ENCODE assay signal across 8 cellular contexts in genomic region chr9:128340691-128341434, GRCh38. TPM values are rescaled to one million over a fixed set of nuclear protein-coding genes. Genes with fewer than 3 reads are reported as not detected.
DNase-seq lines count a peak whose midpoint lies in the region; ATAC-seq and TF ChIP-seq lines count a peak whose summit lies in the region.

No MANE protein-coding gene starts in this region.

- H4K20me1 ChIP-seq in MM.1S (ENCODE audit: insufficient read depth, low read length), result no peaks in the 10 kb centered on the region

- no peaks in the 10 kb centered on the region for H3K27me3 ChIP-seq in CD8-positive, alpha-beta memory T cell (ENCODE audit: insufficient read depth, low read length, poor library complexity, severe bottlenecking)
- H3K27me3 ChIP-seq in MM.1S (replicated peaks; ENCODE audit: insufficient read depth, low read length), result no peaks in the 10 kb centered on the region

- no peaks in the 10 kb centered on the region for H3K9me2 ChIP-seq in MM.1S (replicated peaks; ENCODE audit: insufficient read depth, low read length)

- H3K36me3 ChIP-seq in CD8-positive, alpha-beta memory T cell (ENCODE audit: insufficient read depth, low read length), result peaks cover 7% of the 10 kb centered on the region
- H3K36me3 ChIP-seq in MM.1S (replicated peaks; ENCODE audit: insufficient read depth, low read length), result no peaks in the 10 kb centered on the region
- peaks cover 32% of the 10 kb centered on the region for H3K36me3 ChIP-seq in mesodermal cell (ENCODE audit: control insufficient read depth, insufficient read depth, low read length)

- H3K36me3 Mint-ChIP-seq in CD8-positive, alpha-beta memory T cell, result peaks cover 0 to 30% (median 0%) of the 10 kb centered on the region in 3 donors

- peaks cover 6 to 13% (median 12%) of the 10 kb centered on the region in 3 donors for H3K4me1 Mint-ChIP-seq in CD8-positive, alpha-beta memory T cell

- H3K79me2 ChIP-seq in MM.1S (ENCODE audit: low read length), result peaks cover 5% of the 10 kb centered on the region; the same call in 1 of the 2 replicates

- no peaks in the 10 kb centered on the region for H3K27me3 Mint-ChIP-seq in CD8-positive, alpha-beta memory T cell

- peak overlapping the region; percentile 75 for H3K4me3 ChIP-seq in CD8-positive, alpha-beta memory T cell (ENCODE audit: low read length)
- H3K4me3 ChIP-seq in MM.1S (ENCODE audit: low read length) (peak overlapping the region; percentile 92), cardiac fibroblast (replicated peaks in 1 of 2; ENCODE audit: low read depth in 2 of 2, low read length in 2 of 2) (peak overlapping the region; percentile 80 to 84), mesodermal cell (ENCODE audit: extremely low read depth, insufficient read depth, low read length, poor library complexity, severe bottlenecking) (peak overlapping the region; percentile 72)

- peak; percentile 35 for ATAC-seq in GM21529 (IDR thresholded peaks at IDR 0.05; ENCODE audit: unreplicated experiment)

- CTCF ChIA-PET in CD8-positive, alpha-beta memory T cell (lab: Charles Lee), result interaction anchor here (0.6 to 2.0 kb wide), 18 partner anchors 9 to 477 kb away, joined by 3 to 15 read pairs (median 4); partner anchors contain the start of genes CIZ1, ENDOG and URM1

- H3K9ac ChIP-seq in MM.1S (ENCODE audit: low read length), result peak overlapping the region; percentile 68

- H3K4me3 Mint-ChIP-seq in CD8-positive, alpha-beta memory T cell, result peak overlapping the region; percentile 81 to 99 (median 92)

- H3K9me3 Mint-ChIP-seq in CD8-positive, alpha-beta memory T cell, result no peaks in the 10 kb centered on the region

- peak overlapping the region; percentile 66 for H2AFZ ChIP-seq in MM.1S (ENCODE audit: low read length)

- TF ChIP-seq CTCF in MM.1S (IDR thresholded peaks at IDR 0.05; ENCODE audit: low read length) (no peak), cardiac fibroblast (IDR thresholded peaks at IDR 0.05; ENCODE audit: low read depth, low read length) (no peak)

- DNase-seq in CD8-positive, alpha-beta memory T cell, result no peak
- DNase-seq in MM.1S (peak; percentile 8), cardiac fibroblast (ENCODE audit: low read depth in 2 of 2) (no peak), ureter (ENCODE audit: low spot score) (peak; percentile 50), SHP77 treated with DMSO at 0.1 percent for 48 hours (lab: John Stamatoyannopoulos, UW) (no peak), G401 (ENCODE audit: low spot score) (no peak)

- H3K4me2 ChIP-seq in MM.1S (ENCODE audit: low read depth, low read length), result peak overlapping the region; percentile 90

- WGBS in mesodermal cell (ENCODE audit: insufficient coverage in 2 of 2), 2 experiments, result 1% methylated on average over 35 to 39 of the region's 48 CpGs

- H3F3A ChIP-seq in MM.1S (ENCODE audit: insufficient read depth, low read length), result peaks cover 23% of the 10 kb centered on the region

- in situ Hi-C loops in G401 (cut with HindIII; ENCODE audit: low sequenced_read_pairs), result no loop called here

- POLR2A ChIA-PET in CD8-positive, alpha-beta memory T cell (lab: Charles Lee), result no interaction called here

- peak overlapping the region; percentile 59 for H3K27ac ChIP-seq in CD8-positive, alpha-beta memory T cell (ENCODE audit: low read depth, low read length)
- H3K27ac ChIP-seq in MM.1S (ENCODE audit: low read length), result peak overlapping the region; percentile 37; the same call in 1 of the 2 replicates
- H3K27ac ChIP-seq in mesodermal cell (ENCODE audit: low read depth, low read length, severe bottlenecking), result no peak overlapping the region

- H3K27ac Mint-ChIP-seq in CD8-positive, alpha-beta memory T cell, result peak overlapping the region; percentile 51 to 98 (median 93)

- H3K4me1 ChIP-seq in CD8-positive, alpha-beta memory T cell (ENCODE audit: insufficient read depth, low read length), result peaks cover 13% of the 10 kb centered on the region
- no peaks in the 10 kb centered on the region for H3K4me1 ChIP-seq in MM.1S (ENCODE audit: low read length)
- H3K4me1 ChIP-seq in mesodermal cell (ENCODE audit: control insufficient read depth, insufficient read depth, low read length, poor library complexity, severe bottlenecking), result peaks cover 3% of the 10 kb centered on the region

- H3K9me3 ChIP-seq in CD8-positive, alpha-beta memory T cell (ENCODE audit: low read length), result no peaks in the 10 kb centered on the region
- no peaks in the 10 kb centered on the region for H3K9me3 ChIP-seq in MM.1S (replicated peaks; ENCODE audit: insufficient read depth, low read length)
- H3K9me3 ChIP-seq in mesodermal cell (ENCODE audit: control insufficient read depth, low read length), result no peaks in the 10 kb centered on the region

RNA-seq across cellular contexts. Expression of gene SLC27A4, which starts 0.5 kb away (rescaled TPM):
- 10 to 100 TPM; 41.2 to 46.0 TPM for total RNA-seq in CD8-positive, alpha-beta memory T cell
- 11.2 TPM for polyA plus RNA-seq in CD8-positive, alpha-beta memory T cell
- polyA plus RNA-seq in mesodermal cell (2013, experiment 1 of 2), result 15.5 TPM
- 12.3 TPM for polyA plus RNA-seq in mesodermal cell (2013, experiment 2 of 2)
- total RNA-seq in ureter, result 37.1 TPM
- 48.7 and 49.0 TPM in 2 replicates for total RNA-seq in G401 (2014; rRNA removed; shearing (Covaris generic))

RNA-seq across cellular contexts. Expression of gene COQ4, which starts 18.2 kb away (rescaled TPM):
- total RNA-seq in CD8-positive, alpha-beta memory T cell, result 10 to 100 TPM; 51.1 to 56.9 TPM
- 36.9 TPM for polyA plus RNA-seq in CD8-positive, alpha-beta memory T cell
- 29.9 TPM for polyA plus RNA-seq in mesodermal cell (2013, experiment 1 of 2)
- 31.0 TPM for polyA plus RNA-seq in mesodermal cell (2013, experiment 2 of 2)
- 91.8 TPM for total RNA-seq in ureter
- 35.0 and 44.3 TPM in 2 replicates for total RNA-seq in G401 (2014; rRNA removed; shearing (Covaris generic))

RNA-seq across cellular contexts. Expression of gene TRUB2, which starts 18.6 kb away (rescaled TPM):
- total RNA-seq in CD8-positive, alpha-beta memory T cell, result 10 to 100 TPM; 48.8 to 50.4 TPM
- polyA plus RNA-seq in CD8-positive, alpha-beta memory T cell, result 23.6 TPM
- 21.5 TPM for polyA plus RNA-seq in mesodermal cell (2013, experiment 1 of 2)
- 18.6 TPM for polyA plus RNA-seq in mesodermal cell (2013, experiment 2 of 2)
- total RNA-seq in ureter, result 32.7 TPM
- total RNA-seq in G401 (2014; rRNA removed; shearing (Covaris generic)), result 28.2 and 31.8 TPM in 2 replicates

RNA-seq across cellular contexts. Expression of gene URM1, which starts 30.3 kb away (rescaled TPM):
- 100 to 1,000 TPM; 100 to 108 TPM for total RNA-seq in CD8-positive, alpha-beta memory T cell
- polyA plus RNA-seq in CD8-positive, alpha-beta memory T cell, result 56.3 TPM
- polyA plus RNA-seq in mesodermal cell (2013, experiment 1 of 2), result 39.9 TPM
- polyA plus RNA-seq in mesodermal cell (2013, experiment 2 of 2), result 35.5 TPM
- 57.7 TPM for total RNA-seq in ureter
- total RNA-seq in G401 (2014; rRNA removed; shearing (Covaris generic)), result 58.2 and 61.5 TPM in 2 replicates

Comparison
In these comparisons a context has a peak if more than half of its experiments do, and no peak if none do; other contexts are left out.
1. DNase-seq: peak in MM.1S (single experiment) and ureter (single experiment); none in CD8-positive, alpha-beta memory T cell (0 of 5), cardiac fibroblast (0 of 2), SHP77 treated with DMSO at 0.1 percent for 48 hours (single experiment) and G401 (single experiment).
2. Peak in every context shown above with its lines, with median percentiles within 50 percentile points of each other: H3K4me3 ChIP-seq.